8 cellular contexts compared by ENCODE assay signal in the genomic region with DNA sequence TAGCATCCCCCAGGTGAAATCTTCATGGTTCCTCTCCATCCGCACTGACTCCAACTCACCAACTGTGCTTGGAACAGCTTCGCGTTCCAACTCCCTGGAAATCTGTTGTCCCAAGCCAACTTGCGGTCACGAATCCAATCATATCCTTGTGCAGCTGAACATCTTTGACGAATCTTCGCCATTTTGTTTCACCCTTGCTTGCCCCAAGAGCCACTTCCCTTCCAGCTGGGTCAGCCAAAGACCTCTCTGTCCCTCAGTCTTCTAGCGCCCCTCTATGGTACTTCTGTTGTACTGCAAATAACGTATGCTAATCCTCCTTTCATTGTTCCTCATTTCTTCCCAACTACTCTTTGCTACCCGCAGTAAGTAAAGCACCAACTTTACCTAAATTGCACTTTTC.
DNase-seq lines count a peak whose midpoint lies in the region; ATAC-seq and TF ChIP-seq lines count a peak whose summit lies in the region.

No MANE protein-coding gene starts in this region.

- H3K9me3 ChIP-seq in BE2C = no peaks in the 10 kb centered on the region
- no peaks in the 10 kb centered on the region for H3K9me3 ChIP-seq in iPS DF 6.9 (ENCODE audit: control insufficient read depth, insufficient read depth, low read length)
- H3K9me3 ChIP-seq in tibial artery = peaks cover 0 to 4% (median 0%) of the 10 kb centered on the region in 3 donors
- H3K9me3 ChIP-seq in thyroid gland = no peaks in the 10 kb centered on the region
- peaks cover 3% of the 10 kb centered on the region for H3K9me3 ChIP-seq in T-helper 17 cell (ENCODE audit: control insufficient read depth, low read length, poor library complexity, severe bottlenecking)

- H3K27ac ChIP-seq in iPS DF 6.9 (ENCODE audit: low read length) (no peak overlapping the region), tibial artery (no peak overlapping the region), thyroid gland (no peak overlapping the region)

- no peak overlapping the region for H3K4me3 ChIP-seq in BE2C (ENCODE audit: low read depth, low read length)
- H3K4me3 ChIP-seq in iPS DF 6.9 (ENCODE audit: low read length) = no peak overlapping the region
- no peak overlapping the region for H3K4me3 ChIP-seq in tibial artery
- no peak overlapping the region for H3K4me3 ChIP-seq in thyroid gland (replicated peaks in 1 of 3)

- H3K27ac Mint-ChIP-seq in T-helper 17 cell = no peak overlapping the region

- H3K4me1 ChIP-seq in BE2C (no peaks in the 10 kb centered on the region), iPS DF 6.9 (ENCODE audit: control insufficient read depth, insufficient read depth, low read length) (no peaks in the 10 kb centered on the region), tibial artery (no peaks in the 10 kb centered on the region), thyroid gland (no peaks in the 10 kb centered on the region)

- H3K36me3 Mint-ChIP-seq in T-helper 17 cell (ENCODE audit: low read depth) = no peaks in the 10 kb centered on the region

- no peak overlapping the region for H3K4me3 Mint-ChIP-seq in T-helper 17 cell

- intact Hi-C loops in tibial artery (cut with DNase I; ENCODE audit: low total_unique reads) (no loop called here), thyroid gland (cut with DNase I) (no loop called here)

- ATAC-seq in SK-N-SH treated with all-trans-retinoic acid at 6 μM for 48 hours (peak; percentile 57), T-helper 17 cell (no peak)

- no CpG with 5 or more reads among the region's 10 CpGs for WGBS in iPS DF 6.9 (ENCODE audit: insufficient coverage, insufficient read length)
- 71 to 72% methylated on average over 10 of the region's 10 CpGs for WGBS in thyroid gland, 2 donors

- no peaks in the 10 kb centered on the region for H3K36me3 ChIP-seq in BE2C
- H3K36me3 ChIP-seq in iPS DF 6.9 (ENCODE audit: control insufficient read depth, insufficient read depth, low read length) = no peaks in the 10 kb centered on the region
- no peaks in the 10 kb centered on the region for H3K36me3 ChIP-seq in tibial artery
- H3K36me3 ChIP-seq in thyroid gland = no peaks in the 10 kb centered on the region

- no peak for TF ChIP-seq POLR2A in thyroid gland (IDR thresholded peaks at IDR 0.05)

- peak; percentile 51 for TF ChIP-seq CTCF in BE2C (IDR thresholded peaks at IDR 0.05; ENCODE audit: low read depth, low read length)
- peak in 1 of 2 experiments; percentile 32 for TF ChIP-seq CTCF in tibial artery (IDR thresholded peaks at IDR 0.05)
- TF ChIP-seq CTCF in thyroid gland (IDR thresholded peaks at IDR 0.05) = peak in 2 of 6 experiments; percentile 9 to 12

- DNase-seq in BE2C (peak; percentile 11), HCEC 1CT (peak; percentile 54), iPS DF 6.9 (ENCODE audit: low read depth, low spot score) (peak; percentile 64), tibial artery (no peak), thyroid gland (no peak), T-helper 17 cell (no peak), NCI-H1105 treated with DMSO at 0.1 percent for 48 hours (lab: John Stamatoyannopoulos, UW) (no peak)

- no peaks in the 10 kb centered on the region for H3K27me3 Mint-ChIP-seq in T-helper 17 cell

- H3K27me3 ChIP-seq in BE2C (no peaks in the 10 kb centered on the region), iPS DF 6.9 (ENCODE audit: control insufficient read depth, insufficient read depth, low read length) (no peaks in the 10 kb centered on the region), tibial artery (no peaks in the 10 kb centered on the region), thyroid gland (no peaks in the 10 kb centered on the region)

- no peaks in the 10 kb centered on the region for H3K4me1 Mint-ChIP-seq in T-helper 17 cell

TF ChIP-seq in SK-N-SH treated with all-trans-retinoic acid at 6 μM for 48 hours, 23 proteins besides CTCF, POLR2A, EP300 and RAD21:
- TF ChIP-seq PPARA (CRISPR knock-in tag; IDR thresholded peaks at IDR 0.05; ENCODE audit: borderline replicate concordance) (no peak), CSDC2 (CRISPR knock-in tag; IDR thresholded peaks at IDR 0.05) (no peak), ISL1 (CRISPR knock-in tag; IDR thresholded peaks at IDR 0.05) (no peak), TCF4 (CRISPR knock-in tag; IDR thresholded peaks at IDR 0.05; ENCODE audit: borderline replicate concordance) (no peak), TOX (CRISPR knock-in tag; IDR thresholded peaks at IDR 0.05; ENCODE audit: borderline replicate concordance) (no peak)
- TF ChIP-seq, protein P1, sequence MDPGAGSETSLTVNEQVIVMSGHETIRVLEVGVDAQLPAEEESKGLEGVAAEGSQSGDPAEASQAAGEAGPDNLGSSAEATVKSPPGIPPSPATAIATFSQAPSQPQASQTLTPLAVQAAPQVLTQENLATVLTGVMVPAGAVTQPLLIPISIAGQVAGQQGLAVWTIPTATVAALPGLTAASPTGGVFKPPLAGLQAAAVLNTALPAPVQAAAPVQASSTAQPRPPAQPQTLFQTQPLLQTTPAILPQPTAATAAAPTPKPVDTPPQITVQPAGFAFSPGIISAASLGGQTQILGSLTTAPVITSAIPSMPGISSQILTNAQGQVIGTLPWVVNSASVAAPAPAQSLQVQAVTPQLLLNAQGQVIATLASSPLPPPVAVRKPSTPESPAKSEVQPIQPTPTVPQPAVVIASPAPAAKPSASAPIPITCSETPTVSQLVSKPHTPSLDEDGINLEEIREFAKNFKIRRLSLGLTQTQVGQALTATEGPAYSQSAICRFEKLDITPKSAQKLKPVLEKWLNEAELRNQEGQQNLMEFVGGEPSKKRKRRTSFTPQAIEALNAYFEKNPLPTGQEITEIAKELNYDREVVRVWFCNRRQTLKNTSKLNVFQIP (CRISPR knock-in tag; IDR thresholded peaks at IDR 0.05; ENCODE audit: borderline replicate concordance, low read depth) = no peak
- TF ChIP-seq, protein P2, sequence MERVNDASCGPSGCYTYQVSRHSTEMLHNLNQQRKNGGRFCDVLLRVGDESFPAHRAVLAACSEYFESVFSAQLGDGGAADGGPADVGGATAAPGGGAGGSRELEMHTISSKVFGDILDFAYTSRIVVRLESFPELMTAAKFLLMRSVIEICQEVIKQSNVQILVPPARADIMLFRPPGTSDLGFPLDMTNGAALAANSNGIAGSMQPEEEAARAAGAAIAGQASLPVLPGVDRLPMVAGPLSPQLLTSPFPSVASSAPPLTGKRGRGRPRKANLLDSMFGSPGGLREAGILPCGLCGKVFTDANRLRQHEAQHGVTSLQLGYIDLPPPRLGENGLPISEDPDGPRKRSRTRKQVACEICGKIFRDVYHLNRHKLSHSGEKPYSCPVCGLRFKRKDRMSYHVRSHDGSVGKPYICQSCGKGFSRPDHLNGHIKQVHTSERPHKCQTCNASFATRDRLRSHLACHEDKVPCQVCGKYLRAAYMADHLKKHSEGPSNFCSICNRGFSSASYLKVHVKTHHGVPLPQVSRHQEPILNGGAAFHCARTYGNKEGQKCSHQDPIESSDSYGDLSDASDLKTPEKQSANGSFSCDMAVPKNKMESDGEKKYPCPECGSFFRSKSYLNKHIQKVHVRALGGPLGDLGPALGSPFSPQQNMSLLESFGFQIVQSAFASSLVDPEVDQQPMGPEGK (CRISPR knock-in tag; IDR thresholded peaks at IDR 0.05; ENCODE audit: borderline replicate concordance) = no peak
- TF ChIP-seq, protein P3, sequence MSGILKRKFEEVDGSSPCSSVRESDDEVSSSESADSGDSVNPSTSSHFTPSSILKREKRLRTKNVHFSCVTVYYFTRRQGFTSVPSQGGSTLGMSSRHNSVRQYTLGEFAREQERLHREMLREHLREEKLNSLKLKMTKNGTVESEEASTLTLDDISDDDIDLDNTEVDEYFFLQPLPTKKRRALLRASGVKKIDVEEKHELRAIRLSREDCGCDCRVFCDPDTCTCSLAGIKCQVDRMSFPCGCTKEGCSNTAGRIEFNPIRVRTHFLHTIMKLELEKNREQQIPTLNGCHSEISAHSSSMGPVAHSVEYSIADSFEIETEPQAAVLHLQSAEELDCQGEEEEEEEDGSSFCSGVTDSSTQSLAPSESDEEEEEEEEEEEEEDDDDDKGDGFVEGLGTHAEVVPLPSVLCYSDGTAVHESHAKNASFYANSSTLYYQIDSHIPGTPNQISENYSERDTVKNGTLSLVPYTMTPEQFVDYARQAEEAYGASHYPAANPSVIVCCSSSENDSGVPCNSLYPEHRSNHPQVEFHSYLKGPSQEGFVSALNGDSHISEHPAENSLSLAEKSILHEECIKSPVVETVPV (CRISPR knock-in tag; IDR thresholded peaks at IDR 0.05) = no peak

Comparison
In these comparisons a context has a peak if more than half of its experiments do, and no peak if none do; other contexts are left out.
1. DNase-seq: peak in BE2C (single experiment), HCEC 1CT (single experiment) and iPS DF 6.9 (single experiment); none in tibial artery (0 of 2), thyroid gland (0 of 2), T-helper 17 cell (0 of 3) and NCI-H1105 treated with DMSO at 0.1 percent for 48 hours (single experiment).